ENCODE assay signal across 1 cellular context in the genomic region with DNA sequence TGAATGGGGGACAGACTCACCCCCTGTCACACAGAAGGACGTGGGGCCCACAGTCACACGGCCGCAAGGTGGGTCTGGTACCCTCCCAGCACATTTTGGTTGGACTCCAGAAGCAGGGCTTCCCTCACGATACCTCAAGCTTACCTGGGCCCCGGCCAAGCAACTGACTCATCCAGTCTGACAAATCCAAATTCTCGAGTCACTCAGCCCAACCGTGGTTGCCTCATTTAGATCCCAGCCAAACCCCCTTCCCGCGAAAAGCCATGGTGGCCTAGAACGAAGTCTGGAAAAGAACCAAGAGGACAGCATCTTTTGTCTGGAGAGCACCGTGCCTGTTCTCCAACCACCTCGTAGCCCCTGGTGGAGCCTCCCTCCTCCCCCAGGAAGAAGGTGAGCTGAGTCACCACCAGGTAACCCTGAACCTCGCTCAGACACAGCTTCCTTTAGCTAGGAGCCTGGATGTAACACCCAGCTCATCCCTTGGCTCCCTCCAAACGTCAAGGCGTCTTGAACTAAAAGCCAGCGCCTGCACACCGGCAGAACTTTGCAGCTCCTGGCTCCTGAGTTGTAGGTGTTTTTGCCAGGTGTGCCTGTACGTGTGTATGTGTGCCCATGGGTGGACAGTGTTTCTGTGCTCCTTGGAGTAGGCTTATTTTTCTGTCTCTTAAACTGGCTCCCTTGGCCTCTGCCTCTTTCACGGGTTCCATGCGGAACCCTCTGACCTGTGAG.
A peak's percentile ranks its signal among the peaks of the same experiment; 100 is the strongest.
TF ChIP-seq lines count a peak whose summit lies in the region.

No MANE protein-coding gene starts in this region.

TF ChIP-seq in HepG2, 621 proteins besides CTCF, POLR2A, EP300 and RAD21 (continued from another document):
- 0 out of 2 replicates have a peak, but pooled peaks have one; percentile 32 for TF ChIP-seq ZNF724P (CRISPR knock-in tag; IDR thresholded peaks at IDR 0.05; ENCODE audit: borderline replicate concordance)
- peak; percentile 21 for TF ChIP-seq FOSL2 (CRISPR knock-in tag; IDR thresholded peaks at IDR 0.05)
- TF ChIP-seq TSC22D2 (CRISPR knock-in tag; IDR thresholded peaks at IDR 0.05; ENCODE audit: borderline replicate concordance) = no peak
- no peak for TF ChIP-seq MATR3 (CRISPR knock-in tag; IDR thresholded peaks at IDR 0.05)
- TF ChIP-seq, protein P1, sequence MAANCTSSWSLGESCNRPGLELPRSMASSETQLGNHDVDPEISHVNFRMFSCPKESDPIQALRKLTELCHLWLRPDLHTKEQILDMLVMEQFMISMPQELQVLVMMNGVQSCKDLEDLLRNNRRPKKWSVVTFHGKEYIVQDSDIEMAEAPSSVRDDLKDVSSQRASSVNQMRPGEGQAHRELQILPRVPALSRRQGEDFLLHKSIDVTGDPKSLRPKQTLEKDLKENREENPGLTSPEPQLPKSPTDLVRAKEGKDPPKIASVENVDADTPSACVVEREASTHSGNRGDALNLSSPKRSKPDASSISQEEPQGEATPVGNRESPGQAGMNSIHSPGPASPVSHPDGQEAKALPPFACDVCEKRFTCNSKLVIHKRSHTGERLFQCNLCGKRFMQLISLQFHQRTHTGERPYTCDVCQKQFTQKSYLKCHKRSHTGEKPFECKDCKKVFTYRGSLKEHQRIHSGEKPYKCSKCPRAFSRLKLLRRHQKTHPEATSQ (CRISPR knock-in tag; IDR thresholded peaks at IDR 0.05; ENCODE audit: borderline replicate concordance) = no peak
- peak; percentile 67; the same call in 1 of the 2 replicates for TF ChIP-seq ZBTB33 (CRISPR knock-in tag; IDR thresholded peaks at IDR 0.05)
- 0 out of 2 replicates have a peak, but pooled peaks have one; percentile 26 for TF ChIP-seq HNF1B (CRISPR knock-in tag; IDR thresholded peaks at IDR 0.05)
- TF ChIP-seq POLR2G (IDR thresholded peaks at IDR 0.05; ENCODE audit: low read depth, low read length) = 0 out of 2 replicates have a peak, but pooled peaks have one; percentile 5
